In the genomic region with DNA sequence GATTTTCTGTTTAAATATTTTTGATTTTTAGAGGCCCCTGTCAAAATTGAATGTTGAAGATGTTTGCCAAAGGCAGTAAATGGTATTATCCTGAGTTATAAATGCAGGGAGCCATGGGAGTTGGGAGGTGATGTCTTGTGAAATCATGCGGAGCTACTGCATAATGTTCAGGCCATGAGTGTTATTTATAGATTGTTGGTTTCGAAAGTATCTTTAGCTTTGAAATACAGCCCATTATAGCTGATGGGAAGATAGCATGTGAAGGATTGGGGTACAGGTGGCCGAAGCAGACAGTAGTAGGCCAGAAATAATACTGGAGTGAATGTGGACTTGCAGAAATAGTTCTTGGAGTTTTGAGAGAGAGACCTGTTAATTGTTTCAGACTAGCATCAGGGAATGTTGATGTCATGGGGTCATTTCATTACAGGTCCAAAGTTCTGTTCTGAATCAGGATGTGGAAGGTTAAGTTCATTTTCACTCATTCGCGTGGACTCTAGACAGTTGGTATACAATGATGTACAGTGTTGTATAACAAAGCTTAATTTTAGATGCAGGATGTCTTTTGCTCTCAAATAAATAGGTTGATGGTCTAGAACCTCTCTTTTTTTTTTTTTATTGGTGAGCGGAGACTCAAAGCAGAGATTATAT, we compare ENCODE assay signal across 1 cellular context.
TF ChIP-seq lines count a peak whose summit lies in the region.

No MANE protein-coding gene starts in this region.

TF ChIP-seq in liver, 16 proteins besides CTCF, POLR2A, EP300 and RAD21 (continued from another document):
- peak; percentile 86 for TF ChIP-seq ATF3 (IDR thresholded peaks at IDR 0.05)
- peak; percentile 42 for TF ChIP-seq FOXA2 (IDR thresholded peaks at IDR 0.05)
- peak; percentile 49 for TF ChIP-seq MAX (IDR thresholded peaks at IDR 0.05)
- peak; percentile 58 for TF ChIP-seq NR2F2 (IDR thresholded peaks at IDR 0.05)
